Comparison of ENCODE assay signal across 6 cellular contexts in genomic region chr11:5294342-5294995, GRCh38. TPM values are rescaled to one million over a fixed set of nuclear protein-coding genes. Genes with fewer than 3 reads are reported as not detected.
"Had no signal": no experiment of that assay in that cellular context is flagged by ENCODE, and none has a peak within 500 bp of the region (broad histone marks: within the 10 kb centered on the region; RNA-seq: fewer than 3 reads in every experiment).

No MANE protein-coding gene starts in this region.

RNA-seq across cellular contexts. Expression of gene OR51B4, which starts 7.3 kb away (rescaled TPM):
- total RNA-seq: GM23248, H1, H7, H9, HFFc6 had no signal
- polyA plus RNA-seq: GM23248, H1 had no signal

RNA-seq across cellular contexts. Expression of gene HBE1, which starts 24.7 kb away (rescaled TPM):
- total RNA-seq: GM23248, H1, H9, HFFc6 had no signal
- polyA plus RNA-seq: GM23248 had no signal

RNA-seq across cellular contexts. Expression of gene OR51B2, which starts 29.6 kb away (rescaled TPM):
- total RNA-seq: GM23248, H1, H4, H7, H9, HFFc6 had no signal
- polyA plus RNA-seq: GM23248, H1 had no signal

RNA-seq across cellular contexts. Expression of gene HBG2, which starts 39.9 kb away (rescaled TPM):
- total RNA-seq: GM23248, H1, H7, H9, HFFc6 had no signal
- polyA plus RNA-seq: GM23248 had no signal

RNA-seq across cellular contexts. Expression of gene HBG1, which starts 44.8 kb away (rescaled TPM):
- total RNA-seq: GM23248, H1, H7, H9, HFFc6 had no signal
- polyA plus RNA-seq: GM23248 had no signal
